ENCODE assay signal across 8 cellular contexts in genomic region chr1:109484519-109484975, GRCh38. TPM values are rescaled to one million over a fixed set of nuclear protein-coding genes. Genes with fewer than 3 reads are reported as not detected.
DNase-seq lines count a peak whose midpoint lies in the region; ATAC-seq and TF ChIP-seq lines count a peak whose summit lies in the region.

No MANE protein-coding gene starts in this region.

- 0 out of 2 replicates have a peak, but pooled peaks cover 7% of the 10 kb centered on the region for H3K79me2 ChIP-seq in GM23248 (ENCODE audit: insufficient read depth)

- DNase-seq in GM23248 = peak; percentile 23
- DNase-seq in SK-N-MC (ENCODE audit: low read depth, low spot score) = no peak
- DNase-seq in fibroblast of the aortic adventitia (ENCODE audit: low read depth) = no peak
- no peak for DNase-seq in sciatic nerve (ENCODE audit: low spot score)
- no peak for DNase-seq in H4 (ENCODE audit: low spot score)
- no peak for DNase-seq in GOT3 (lab: John Stamatoyannopoulos, UW)

- ATAC-seq in sciatic nerve (peak; percentile 0), GM21723 (IDR thresholded peaks at IDR 0.05; ENCODE audit: unreplicated experiment) (no peak), GM18907 (IDR thresholded peaks at IDR 0.05; ENCODE audit: unreplicated experiment) (no peak)

- peak overlapping the region; percentile 92 for H3K4me2 ChIP-seq in GM23248 (ENCODE audit: unreplicated experiment)

- no peaks in the 10 kb centered on the region for H4K20me1 ChIP-seq in GM23248 (ENCODE audit: insufficient read depth)

- no peaks in the 10 kb centered on the region for H3K9me2 ChIP-seq in GM23248 (ENCODE audit: insufficient read depth)

- intact Hi-C loops in sciatic nerve (cut with DNase I) = no loop called here

- H3K27me3 ChIP-seq in GM23248 (replicated peaks; ENCODE audit: insufficient read depth) = no peaks in the 10 kb centered on the region

- H3K36me3 ChIP-seq in GM23248 (ENCODE audit: low read depth) (no peaks in the 10 kb centered on the region), SK-N-MC (ENCODE audit: insufficient read depth, low read length) (peaks cover 6% of the 10 kb centered on the region; the same call in 1 of the 2 replicates)

- H3K4me1 ChIP-seq in GM23248 (ENCODE audit: insufficient read depth) = peaks cover 7% of the 10 kb centered on the region; the same call in 1 of the 2 replicates

- H3K4me3 ChIP-seq in GM23248 (peak overlapping the region; percentile 90), SK-N-MC (peak overlapping the region; percentile 98), fibroblast of the aortic adventitia (ENCODE audit: low read depth, low read length) (peak overlapping the region; percentile 97)

- H3K9me3 ChIP-seq in GM23248 (ENCODE audit: low read depth) = no peaks in the 10 kb centered on the region
- no peaks in the 10 kb centered on the region for H3K9me3 ChIP-seq in SK-N-MC (ENCODE audit: low read depth, low read length)

- H3F3A ChIP-seq in GM23248 (ENCODE audit: insufficient read depth) = no peaks in the 10 kb centered on the region

- TF ChIP-seq CTCF in fibroblast of the aortic adventitia (IDR thresholded peaks at IDR 0.05; ENCODE audit: insufficient read depth, low read length) = no peak

- WGBS in GM23248 (ENCODE audit: low coverage in 1 of 2, low lambda C conversion rate in 2 of 2, missing lambda C conversion rate in 2 of 2), 2 experiments = 23 to 27% methylated on average over 13 to 15 of the region's 15 CpGs

- in situ Hi-C loops in GM23248 (cut with MboI) = no loop called here

- H3K27ac ChIP-seq in GM23248 = no peak overlapping the region
- H3K27ac ChIP-seq in SK-N-MC = peak overlapping the region; percentile 93; the same call in 1 of the 2 replicates

- H3K9ac ChIP-seq in GM23248 (peak overlapping the region; percentile 89), SK-N-MC (ENCODE audit: insufficient read length) (peak overlapping the region; percentile 96)

- peak overlapping the region; percentile 94 for H2AFZ ChIP-seq in GM23248

RNA-seq across cellular contexts. Expression of gene ATXN7L2, which starts 0.8 kb away (rescaled TPM):
- 2.1 and 5.3 TPM in 2 replicates for total RNA-seq in GM23248 (2014; rRNA removed; shearing (Covaris generic))
- polyA plus RNA-seq in GM23248 (2016; fragmentation: Nextera tagmentation; extraction: Ambion mirVana) = 3.0 and 3.3 TPM in 2 replicates
- total RNA-seq in fibroblast of the aortic adventitia (ENCODE audit: low replicate concordance) (1.6 and 2.9 TPM in 2 replicates), sciatic nerve (5.0 TPM)
- total RNA-seq in H4 (2014; rRNA removed; shearing (Covaris generic)) = 1.0 and 1.9 TPM in 2 replicates

RNA-seq across cellular contexts. Expression of gene CYB561D1, which starts 9.3 kb away (rescaled TPM):
- total RNA-seq in GM23248 (2014; rRNA removed; shearing (Covaris generic)) = 9.5 and 9.6 TPM in 2 replicates
- 5.5 and 5.9 TPM in 2 replicates for polyA plus RNA-seq in GM23248 (2016; fragmentation: Nextera tagmentation; extraction: Ambion mirVana)
- total RNA-seq in fibroblast of the aortic adventitia (ENCODE audit: low replicate concordance) = 8.1 and 10.1 TPM in 2 replicates
- total RNA-seq in sciatic nerve = 7.6 TPM
- total RNA-seq in H4 (2014; rRNA removed; shearing (Covaris generic)) = 2.6 and 7.9 TPM in 2 replicates

RNA-seq across cellular contexts. Expression of gene SYPL2, which starts 18.2 kb away (rescaled TPM):
- total RNA-seq in GM23248 (2014; rRNA removed; shearing (Covaris generic)) = 0.11 and 0.13 TPM in 2 replicates
- 0.38 and 0.60 TPM in 2 replicates for polyA plus RNA-seq in GM23248 (2016; fragmentation: Nextera tagmentation; extraction: Ambion mirVana)
- total RNA-seq in fibroblast of the aortic adventitia (ENCODE audit: low replicate concordance) (0.25 and 1.7 TPM in 2 replicates), sciatic nerve (4.2 TPM)
- total RNA-seq in H4 (2014; rRNA removed; shearing (Covaris generic)) = 0.27 and 0.54 TPM in 2 replicates

RNA-seq across cellular contexts. Expression of gene AMIGO1, which starts 25.0 kb away (rescaled TPM):
- 2.7 and 2.8 TPM in 2 replicates for total RNA-seq in GM23248 (2014; rRNA removed; shearing (Covaris generic))
- polyA plus RNA-seq in GM23248 (2016; fragmentation: Nextera tagmentation; extraction: Ambion mirVana) = 1.3 and 1.7 TPM in 2 replicates
- 0.54 and 2.5 TPM in 2 replicates for total RNA-seq in fibroblast of the aortic adventitia (ENCODE audit: low replicate concordance)
- total RNA-seq in sciatic nerve = 15.6 TPM
- 0.72 and 1.5 TPM in 2 replicates for total RNA-seq in H4 (2014; rRNA removed; shearing (Covaris generic))

RNA-seq across cellular contexts. Expression of gene GPR61, which starts 55.1 kb away (rescaled TPM):
- not detected in 2 replicates for total RNA-seq in GM23248 (2014; rRNA removed; shearing (Covaris generic))
- polyA plus RNA-seq in GM23248 (2016; fragmentation: Nextera tagmentation; extraction: Ambion mirVana) = not detected in 2 replicates
- total RNA-seq in fibroblast of the aortic adventitia (ENCODE audit: low replicate concordance) = under 0.01 TPM in 1 of 2 replicates, not detected in the other
- not detected for total RNA-seq in sciatic nerve
- not detected in 2 replicates for total RNA-seq in H4 (2014; rRNA removed; shearing (Covaris generic))
